ENCODE assay signal across 29 cellular contexts in the genomic region with DNA sequence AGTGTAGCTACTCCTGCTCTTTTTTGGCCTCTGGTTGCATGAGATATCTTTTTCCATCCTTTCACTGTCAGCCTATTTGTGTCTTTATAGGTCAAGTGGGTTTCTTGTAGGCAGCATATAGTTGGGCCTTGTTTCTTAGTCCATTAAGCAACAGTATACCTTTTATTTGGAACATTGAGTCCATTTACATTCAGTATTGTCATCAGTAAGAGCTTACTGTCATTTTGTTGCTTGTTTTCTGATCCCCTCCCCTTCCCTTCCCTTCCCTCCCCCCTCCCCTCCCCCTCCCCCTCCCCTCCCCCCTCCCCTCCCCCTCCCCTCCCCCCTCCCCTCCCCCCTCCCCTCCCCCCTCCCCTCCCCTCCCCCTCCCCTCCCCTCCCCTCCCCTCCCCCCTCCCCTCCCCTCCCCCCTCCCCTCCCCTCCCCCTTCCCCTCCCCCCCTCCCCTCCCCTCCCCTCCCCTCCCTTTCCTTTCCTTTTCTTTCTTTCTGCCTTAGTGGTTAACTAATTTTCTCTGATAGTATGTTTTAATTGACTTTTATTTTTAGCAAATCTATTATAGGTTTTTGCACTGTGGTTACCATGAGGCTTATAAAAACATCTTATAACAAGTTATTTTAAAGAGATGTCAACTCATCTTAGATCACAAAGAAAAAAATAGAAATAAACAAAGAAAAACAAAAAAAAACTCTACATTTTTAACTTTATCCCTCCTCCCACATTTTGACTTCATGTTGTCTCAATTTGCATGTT. TPM values are rescaled to one million over a fixed set of nuclear protein-coding genes. Genes with fewer than 3 reads are reported as not detected.
"Had no signal": no experiment of that assay in that cellular context is flagged by ENCODE, and none has a peak within 500 bp of the region (broad histone marks: within the 10 kb centered on the region; RNA-seq: fewer than 3 reads in every experiment).

No MANE protein-coding gene starts in this region.

- H3K36me3 ChIP-seq: gastrocnemius medialis, heart right ventricle, prostate gland, thoracic aorta, transverse colon had no signal

- H3K27ac ChIP-seq: dorsolateral prefrontal cortex, gastrocnemius medialis, heart right ventricle, parathyroid adenoma, prostate gland, thoracic aorta, transverse colon had no signal

- ATAC-seq: esophagus mucosa; gastrocnemius medialis; heart right ventricle; left lobe of liver; naive thymus-derived CD4-positive, alpha-beta T cell; sciatic nerve; stimulated activated naive B cell treated with anti-CD40 and anti-IgM and Interleukin-4, amounts not matched to agents 10 μg/mL and 1 μg/mL and 100 μg/mL, for 72 hours; stimulated activated naive CD8-positive, alpha-beta T cell treated with anti-CD3 and anti-CD28 coated beads, Interleukin-15, amount 100 ng/mL, for 72 hours had no signal

- H3K9ac ChIP-seq: parathyroid adenoma had no signal

- H3K9me3 ChIP-seq: gastrocnemius medialis, prostate gland, thoracic aorta, transverse colon had no signal

- H3K4me3 ChIP-seq: dorsolateral prefrontal cortex, gastrocnemius medialis, heart right ventricle, prostate gland, thoracic aorta, transverse colon had no signal

- H3K4me1 ChIP-seq: gastrocnemius medialis, heart right ventricle, parathyroid adenoma, prostate gland, transverse colon had no signal

- H3K27me3 ChIP-seq: gastrocnemius medialis, transverse colon had no signal

- DNase-seq: cortex of kidney; dorsolateral prefrontal cortex; effector CD8-positive, alpha-beta T cell; gastrocnemius medialis; heart right ventricle; hypothalamus; mammary epithelial cell; naive thymus-derived CD4-positive, alpha-beta T cell; nephron progenitor cell; stimulated activated CD4-positive, alpha-beta T cell treated with anti-CD3 and anti-CD28 coated beads, Interleukin-2, amount 100 ng/mL, for 24 hours; stimulated activated CD4-positive, alpha-beta T cell treated with anti-CD3 and anti-CD28 coated beads, Interleukin-4, amount 100 ng/mL, for 4 hours; stimulated activated naive B cell treated with anti-CD40 and anti-IgM and Interleukin-4, amounts not matched to agents 10 μg/mL and 1 μg/mL and 100 μg/mL, for 72 hours; stimulated activated naive CD8-positive, alpha-beta T cell treated with anti-CD3 and anti-CD28 coated beads, Interleukin-15, amount 100 ng/mL, for 72 hours; substantia nigra; transverse colon had no signal

RNA-seq across cellular contexts. Expression of gene DCDC2C, which starts 13.2 kb away (rescaled TPM):
- total RNA-seq: esophagus mucosa; fibroblast of lung; fibroblast of villous mesenchyme; gastrocnemius medialis; left lobe of liver; mammary epithelial cell; mesenteric fat pad; mononuclear cell; naive thymus-derived CD4-positive, alpha-beta T cell; renal cortical epithelial cell; skeletal muscle tissue; transverse colon; ureter had no signal
- polyA plus RNA-seq: fibroblast of lung; heart right ventricle; mammary epithelial cell; naive thymus-derived CD4-positive, alpha-beta T cell had no signal

RNA-seq across cellular contexts. Expression of gene ALLC, which starts 32.2 kb away (rescaled TPM):
- total RNA-seq: esophagus mucosa; fibroblast of lung; gastrocnemius medialis; heart right ventricle; mammary epithelial cell; mesenteric fat pad; mononuclear cell; naive thymus-derived CD4-positive, alpha-beta T cell; omental fat pad; renal cortical epithelial cell; skeletal muscle tissue; transverse colon; ureter had no signal
- polyA plus RNA-seq: fibroblast of lung; mammary epithelial cell; naive thymus-derived CD4-positive, alpha-beta T cell had no signal
